Comparison of ENCODE assay signal across 8 cellular contexts in the genomic region with DNA sequence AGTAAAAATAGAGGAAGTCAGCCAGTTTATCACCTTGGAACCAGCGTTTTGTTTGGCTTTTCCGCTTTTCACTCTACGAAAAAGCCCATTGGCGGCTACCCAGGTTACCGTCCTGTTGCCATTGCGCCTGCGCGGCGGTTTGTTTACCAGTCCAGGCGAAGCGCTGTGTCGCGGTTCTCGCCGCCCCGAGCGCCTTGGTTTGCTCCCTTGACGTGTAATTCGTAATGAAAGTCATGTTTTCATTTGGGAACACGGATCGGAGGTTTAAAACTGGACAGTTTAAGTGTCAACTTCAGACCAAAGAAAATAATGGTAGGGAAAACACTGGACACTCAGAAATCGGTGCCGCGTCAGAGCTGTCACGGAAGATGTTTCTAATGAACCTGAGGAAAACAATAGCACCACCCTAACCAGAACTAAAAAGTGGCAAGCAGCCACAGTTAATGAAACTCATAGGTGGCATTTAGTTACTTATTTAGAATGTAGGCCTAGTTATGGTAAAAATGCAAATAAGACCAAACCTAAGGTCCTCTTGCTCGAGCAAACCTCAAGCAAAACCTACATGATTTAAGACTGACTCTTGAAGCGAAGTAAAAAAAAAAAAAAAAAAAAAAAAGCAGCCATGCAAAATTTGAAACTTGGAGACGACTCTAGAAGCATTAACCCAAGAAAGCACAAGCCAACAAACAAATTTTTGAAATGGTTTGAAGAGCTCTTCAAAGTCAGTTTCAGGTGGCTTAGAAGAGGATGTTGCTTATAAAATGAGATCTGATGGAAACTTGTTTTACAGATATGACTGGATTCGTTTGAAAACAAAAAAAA. TPM values are rescaled to one million over a fixed set of nuclear protein-coding genes. Genes with fewer than 3 reads are reported as not detected.
DNase-seq lines count a peak whose midpoint lies in the region; TF ChIP-seq lines count a peak whose summit lies in the region.

No MANE protein-coding gene starts in this region.

- H3K9me3 Mint-ChIP-seq in activated naive CD4-positive, alpha-beta T cell treated with anti-CD3 and anti-CD28 coated beads for 36 hours, result peaks cover 2% of the 10 kb centered on the region

- H3K36me3 ChIP-seq in DOHH2 (ENCODE audit: control insufficient read depth, low read length) (peaks cover 7% of the 10 kb centered on the region; the same call in 1 of the 2 replicates), SJSA1 (no peaks in the 10 kb centered on the region), suprapubic skin (no peaks in the 10 kb centered on the region)

- H3K4me3 ChIP-seq in DOHH2 (ENCODE audit: low read length), result peak overlapping the region; percentile 76
- peak overlapping the region; percentile 57 for H3K4me3 ChIP-seq in LNCaP clone FGC (ENCODE audit: low read depth, low read length)
- peak overlapping the region; percentile 50 for H3K4me3 ChIP-seq in SJSA1
- H3K4me3 ChIP-seq in suprapubic skin, result peak overlapping the region; percentile 69

- no peak for TF ChIP-seq EP300 in suprapubic skin (IDR thresholded peaks at IDR 0.05)

- H3K4me1 Mint-ChIP-seq in activated naive CD4-positive, alpha-beta T cell treated with anti-CD3 and anti-CD28 coated beads for 36 hours (ENCODE audit: low read depth), result peaks cover 38% of the 10 kb centered on the region

- H3K36me3 Mint-ChIP-seq in activated naive CD4-positive, alpha-beta T cell treated with anti-CD3 and anti-CD28 coated beads for 36 hours (ENCODE audit: low read depth), result peaks cover 15% of the 10 kb centered on the region

- peak; percentile 83 to 85 for TF ChIP-seq POLR2A in suprapubic skin (IDR thresholded peaks at IDR 0.05)

- H3K27me3 ChIP-seq in DOHH2 (ENCODE audit: control insufficient read depth, low read length) (no peaks in the 10 kb centered on the region), SJSA1 (replicated peaks) (no peaks in the 10 kb centered on the region), suprapubic skin (no peaks in the 10 kb centered on the region)

- peak overlapping the region; percentile 98 for H3K27ac Mint-ChIP-seq in activated naive CD4-positive, alpha-beta T cell treated with anti-CD3 and anti-CD28 coated beads for 36 hours

- H3K4me3 Mint-ChIP-seq in activated naive CD4-positive, alpha-beta T cell treated with anti-CD3 and anti-CD28 coated beads for 36 hours, result peak overlapping the region; percentile 97

- peak overlapping the region; percentile 97 for H3K4me2 ChIP-seq in DOHH2 (ENCODE audit: low read length)

- WGBS in suprapubic skin, result under 1% methylated on average over 29 of the region's 29 CpGs

- H3F3A ChIP-seq in DOHH2 (ENCODE audit: control insufficient read depth, insufficient read depth), result peaks cover 8% of the 10 kb centered on the region; the same call in 1 of the 2 replicates

- H3K9me2 ChIP-seq in DOHH2 (replicated peaks; ENCODE audit: control insufficient read depth, low read length), result no peaks in the 10 kb centered on the region

- no peaks in the 10 kb centered on the region for H3K79me2 ChIP-seq in DOHH2 (ENCODE audit: control insufficient read depth, low read length)

- H3K4me1 ChIP-seq in DOHH2 (ENCODE audit: control insufficient read depth, low read length) (peaks cover 37% of the 10 kb centered on the region), SJSA1 (replicated peaks) (peaks cover 5% of the 10 kb centered on the region), suprapubic skin (peaks cover 12% of the 10 kb centered on the region)

- peak; percentile 80 for DNase-seq in H4 (ENCODE audit: low spot score)
- no peak for DNase-seq in LNCaP clone FGC (ENCODE audit: low read depth)
- peak; percentile 87 to 90 for DNase-seq in SJSA1 (ENCODE audit: low read depth in 1 of 2, low spot score in 2 of 2)
- peak; percentile 93 for DNase-seq in activated naive CD4-positive, alpha-beta T cell treated with anti-CD3 and anti-CD28 coated beads for 36 hours
- peak; percentile 89 for DNase-seq in germinal center (ENCODE audit: low spot score)
- DNase-seq in nucleus accumbens (lab: John Stamatoyannopoulos, UW), result peak in 55 of 56 donors; percentile 13 to 90 (median 80)
- peak; percentile 95 for DNase-seq in suprapubic skin (ENCODE audit: low spot score in 2 of 2)

- CTCF ChIA-PET in activated naive CD4-positive, alpha-beta T cell treated with anti-CD3 and anti-CD28 coated beads for 36 hours (lab: Charles Lee), result interaction anchor here (0.6 to 1.7 kb wide), 8 partner anchors 17 to 320 kb away, joined by 3 to 6 read pairs (median 4); no protein-coding TSS in a partner anchor

- TF ChIP-seq CTCF in DOHH2 (IDR thresholded peaks at IDR 0.05; ENCODE audit: low read depth, low read length, poor library complexity, severe bottlenecking) (no peak), LNCaP clone FGC (IDR thresholded peaks at IDR 0.05; ENCODE audit: control insufficient read depth, extremely low read depth, insufficient read depth) (no peak), suprapubic skin (IDR thresholded peaks at IDR 0.05) (no peak)

- H3K9me3 ChIP-seq in DOHH2 (ENCODE audit: control insufficient read depth, insufficient read depth, low read length) (no peaks in the 10 kb centered on the region), SJSA1 (replicated peaks) (no peaks in the 10 kb centered on the region), suprapubic skin (no peaks in the 10 kb centered on the region)

- no peaks in the 10 kb centered on the region for H3K27me3 Mint-ChIP-seq in activated naive CD4-positive, alpha-beta T cell treated with anti-CD3 and anti-CD28 coated beads for 36 hours (ENCODE audit: low read depth)

- intact Hi-C loops in activated naive CD4-positive, alpha-beta T cell treated with anti-CD3 and anti-CD28 coated beads for 36 hours (cut with micrococcal nuclease), result loop anchor here (1.0 to 10.0 kb wide), 13 partner anchors 21 to 1974 kb away; partner anchors contain the start of genes BCL2L14, BORCS5, CDKN1B and CREBL2

- no peaks in the 10 kb centered on the region for H4K20me1 ChIP-seq in DOHH2 (ENCODE audit: control insufficient read depth, insufficient read depth, low read depth, low read length)

- H3K27ac ChIP-seq in DOHH2 (ENCODE audit: low read depth, low read length), result peak overlapping the region; percentile 91
- peak overlapping the region; percentile 98 for H3K27ac ChIP-seq in SJSA1
- H3K27ac ChIP-seq in suprapubic skin, result peak overlapping the region; percentile 99

RNA-seq across cellular contexts. Expression of gene GPR19, which starts 0.8 kb away (rescaled TPM):
- 0.88 and 3.9 TPM in 2 replicates for total RNA-seq in H4 (2014; rRNA removed; shearing (Covaris generic))
- total RNA-seq in SJSA1 (2014; rRNA removed; shearing (Covaris generic)), result 0.78 and 1.8 TPM in 2 replicates
- total RNA-seq in activated naive CD4-positive, alpha-beta T cell treated with anti-CD3 and anti-CD28 coated beads for 36 hours, result 10 to 100 TPM; 17.1 to 18.5 TPM
- total RNA-seq in suprapubic skin, result under 1 TPM in 1 of 4 donors, not detected in 3; 0.42 TPM

RNA-seq across cellular contexts. Expression of gene CDKN1B, which starts 20.4 kb away (rescaled TPM):
- 22.8 and 27.3 TPM in 2 replicates for total RNA-seq in H4 (2014; rRNA removed; shearing (Covaris generic))
- total RNA-seq in SJSA1 (2014; rRNA removed; shearing (Covaris generic)), result 42.8 and 44.8 TPM in 2 replicates
- total RNA-seq in activated naive CD4-positive, alpha-beta T cell treated with anti-CD3 and anti-CD28 coated beads for 36 hours, result 10 to 100 TPM; 35.9 to 39.1 TPM
- 10 to 100 TPM; 37.8 to 71.9 (median 46.9) TPM for total RNA-seq in suprapubic skin
